In genomic region chr1:209802780-209803152, GRCh38 we compare ENCODE assay signal across 15 cellular contexts. TPM values are rescaled to one million over a fixed set of nuclear protein-coding genes. Genes with fewer than 3 reads are reported as not detected.
"Had no signal": no experiment of that assay in that cellular context is flagged by ENCODE, and none has a peak within 500 bp of the region (broad histone marks: within the 10 kb centered on the region; RNA-seq: fewer than 3 reads in every experiment).

No MANE protein-coding gene starts in this region.

- H3K27ac ChIP-seq: WERI-Rb-1 had no signal

- H3K4me3 Mint-ChIP-seq: activated CD4-positive, alpha-beta T cell treated with anti-CD3 and anti-CD28 coated beads for 36 hours; activated CD8-positive, alpha-beta T cell treated with anti-CD3 and anti-CD28 coated beads for 36 hours; activated naive CD8-positive, alpha-beta T cell treated with anti-CD3 and anti-CD28 coated beads, Interleukin-2, amount 50 U/mL, for 24 hours; activated T-cell treated with anti-CD3 and anti-CD28 coated beads, Interleukin-2, amount 50 U/mL, for 72 hours had no signal

- ATAC-seq: activated CD4-positive, alpha-beta T cell treated with anti-CD3 and anti-CD28 coated beads for 36 hours; activated CD8-positive, alpha-beta T cell treated with anti-CD3 and anti-CD28 coated beads for 36 hours; activated naive CD8-positive, alpha-beta T cell treated with anti-CD3 and anti-CD28 coated beads, Interleukin-2, amount 50 U/mL, for 24 hours; activated T-cell treated with anti-CD3 and anti-CD28 coated beads, Interleukin-2, amount 50 U/mL, for 72 hours had no signal

- H3K27ac Mint-ChIP-seq: activated CD4-positive, alpha-beta T cell treated with anti-CD3 and anti-CD28 coated beads for 36 hours; activated CD8-positive, alpha-beta T cell treated with anti-CD3 and anti-CD28 coated beads for 36 hours; activated naive CD8-positive, alpha-beta T cell treated with anti-CD3 and anti-CD28 coated beads, Interleukin-2, amount 50 U/mL, for 24 hours; activated T-cell treated with anti-CD3 and anti-CD28 coated beads, Interleukin-2, amount 50 U/mL, for 72 hours had no signal

- H3K36me3 ChIP-seq: WERI-Rb-1 had no signal

- H3K9me3 Mint-ChIP-seq: activated CD8-positive, alpha-beta T cell treated with anti-CD3 and anti-CD28 coated beads for 36 hours; activated naive CD8-positive, alpha-beta T cell treated with anti-CD3 and anti-CD28 coated beads, Interleukin-2, amount 50 U/mL, for 24 hours; activated T-cell treated with anti-CD3 and anti-CD28 coated beads, Interleukin-2, amount 50 U/mL, for 72 hours had no signal

- DNase-seq: activated CD4-positive, alpha-beta T cell treated with anti-CD3 and anti-CD28 coated beads for 36 hours; activated CD8-positive, alpha-beta memory T cell treated with anti-CD3 and anti-CD28 coated beads, Interleukin-2, amount 50 U/mL, for 4 hours; activated CD8-positive, alpha-beta T cell treated with anti-CD3 and anti-CD28 coated beads for 36 hours; activated naive CD4-positive, alpha-beta T cell; activated naive CD8-positive, alpha-beta T cell treated with anti-CD3 and anti-CD28 coated beads, Interleukin-2, amount 50 U/mL, for 24 hours; activated T-cell treated with anti-CD3 and anti-CD28 coated beads, Interleukin-2, amount 50 U/mL, for 72 hours; central memory CD4-positive, alpha-beta T cell; cortex of kidney; effector memory CD4-positive, alpha-beta T cell; glutamatergic neuron; stimulated activated CD4-positive, alpha-beta T cell treated with anti-CD3 and anti-CD28 coated beads, Interleukin-1b, Interleukin-23, amount 100 ng/mL, for 48 hours; stimulated activated naive CD4-positive, alpha-beta T cell; T-helper 1 cell; WERI-Rb-1 had no signal

RNA-seq across cellular contexts. Expression of gene TRAF3IP3, which starts 46.9 kb away (rescaled TPM):
- total RNA-seq: astrocyte had no signal
